In genomic region chr13:44273991-44274810, GRCh38 we compare ENCODE assay signal across 8 cellular contexts.
DNase-seq lines count a peak whose midpoint lies in the region; ATAC-seq and TF ChIP-seq lines count a peak whose summit lies in the region.

No MANE protein-coding gene starts in this region.

- peak overlapping the region; percentile 74 for H3K4me3 ChIP-seq in DOHH2 (ENCODE audit: low read length)

- H3K4me2 ChIP-seq in DOHH2 (ENCODE audit: low read length): peak overlapping the region; percentile 96

- peak; percentile 85 for ATAC-seq in HG03571 (IDR thresholded peaks at IDR 0.05; ENCODE audit: unreplicated experiment)
- peak; percentile 68 for ATAC-seq in Right ventricle myocardium superior (ENCODE audit: poor library complexity)

- H3K9me3 Mint-ChIP-seq in activated T-cell treated with anti-CD3 and anti-CD28 coated beads, Interleukin-2, amount 50 U/mL, for 24 hours: peaks cover 5% of the 10 kb centered on the region
- no peaks in the 10 kb centered on the region for H3K9me3 Mint-ChIP-seq in progenitor cell of endocrine pancreas (ENCODE audit: low read depth)

- peaks cover 6% of the 10 kb centered on the region; the same call in 1 of the 2 replicates for H3K9me3 ChIP-seq in DOHH2 (ENCODE audit: control insufficient read depth, insufficient read depth, low read length)

- H3K27ac ChIP-seq in DOHH2 (ENCODE audit: low read depth, low read length): peak overlapping the region; percentile 100

- H3K36me3 ChIP-seq in DOHH2 (ENCODE audit: control insufficient read depth, low read length): peaks cover 9% of the 10 kb centered on the region

- H3K27me3 Mint-ChIP-seq in activated T-cell treated with anti-CD3 and anti-CD28 coated beads, Interleukin-2, amount 50 U/mL, for 24 hours: no peaks in the 10 kb centered on the region
- H3K27me3 Mint-ChIP-seq in progenitor cell of endocrine pancreas: peaks cover 24% of the 10 kb centered on the region

- H3K36me3 Mint-ChIP-seq in activated T-cell treated with anti-CD3 and anti-CD28 coated beads, Interleukin-2, amount 50 U/mL, for 24 hours (ENCODE audit: low read depth): peaks cover 9% of the 10 kb centered on the region
- H3K36me3 Mint-ChIP-seq in progenitor cell of endocrine pancreas (ENCODE audit: insufficient read depth): no peaks in the 10 kb centered on the region

- no peaks in the 10 kb centered on the region for H4K20me1 ChIP-seq in DOHH2 (ENCODE audit: control insufficient read depth, insufficient read depth, low read depth, low read length)

- peaks cover 84% of the 10 kb centered on the region for H3K4me1 ChIP-seq in DOHH2 (ENCODE audit: control insufficient read depth, low read length)

- H3K9me2 ChIP-seq in DOHH2 (replicated peaks; ENCODE audit: control insufficient read depth, low read length): no peaks in the 10 kb centered on the region

- peaks cover 57% of the 10 kb centered on the region for H3K4me1 Mint-ChIP-seq in activated T-cell treated with anti-CD3 and anti-CD28 coated beads, Interleukin-2, amount 50 U/mL, for 24 hours (ENCODE audit: low read depth)
- H3K4me1 Mint-ChIP-seq in progenitor cell of endocrine pancreas (ENCODE audit: low read depth): peaks cover 12% of the 10 kb centered on the region

- H3K27ac Mint-ChIP-seq in activated T-cell treated with anti-CD3 and anti-CD28 coated beads, Interleukin-2, amount 50 U/mL, for 24 hours: peak overlapping the region; percentile 90
- H3K27ac Mint-ChIP-seq in progenitor cell of endocrine pancreas: no peak overlapping the region

- H3F3A ChIP-seq in DOHH2 (ENCODE audit: control insufficient read depth, insufficient read depth): peaks cover 36% of the 10 kb centered on the region

- intact Hi-C loops in Right ventricle myocardium superior (cut with DNase I): no loop called here

- H3K79me2 ChIP-seq in DOHH2 (ENCODE audit: control insufficient read depth, low read length): no peaks in the 10 kb centered on the region

- H3K4me3 Mint-ChIP-seq in activated T-cell treated with anti-CD3 and anti-CD28 coated beads, Interleukin-2, amount 50 U/mL, for 24 hours: peak overlapping the region; percentile 54
- no peak overlapping the region for H3K4me3 Mint-ChIP-seq in progenitor cell of endocrine pancreas (ENCODE audit: low read depth)

- no peak for TF ChIP-seq CTCF in DOHH2 (IDR thresholded peaks at IDR 0.05; ENCODE audit: low read depth, low read length, poor library complexity, severe bottlenecking)
- no peak for TF ChIP-seq CTCF in GM20000 (IDR thresholded peaks at IDR 0.05; ENCODE audit: extremely low read depth, missing control alignments)
- no peak for TF ChIP-seq CTCF in progenitor cell of endocrine pancreas (IDR thresholded peaks at IDR 0.05; ENCODE audit: unreplicated experiment)

- H3K27me3 ChIP-seq in DOHH2 (ENCODE audit: control insufficient read depth, low read length): no peaks in the 10 kb centered on the region

- DNase-seq in GM20000 (ENCODE audit: low spot score) (peak; percentile 66), Right ventricle myocardium superior (no peak), NCI-H1417 (lab: John Stamatoyannopoulos, UW) (no peak), progenitor cell of endocrine pancreas (ENCODE audit: low spot score, unreplicated experiment) (no peak)
- DNase-seq in activated T-cell treated with anti-CD3 and anti-CD28 coated beads, Interleukin-2, amount 50 U/mL, for 24 hours: peak; percentile 49
- DNase-seq in stimulated activated CD4-positive, alpha-beta T cell treated with anti-CD3 and anti-CD28 coated beads, Interleukin-4, amount 100 ng/mL, for 24 hours: peak; percentile 29

Comparison
In these comparisons a context has a peak if more than half of its experiments do, and no peak if none do; other contexts are left out.
1. DNase-seq: peak in GM20000 (single experiment), activated T-cell treated with anti-CD3 and anti-CD28 coated beads, Interleukin-2, amount 50 U/mL, for 24 hours (single experiment) and stimulated activated CD4-positive, alpha-beta T cell treated with anti-CD3 and anti-CD28 coated beads, Interleukin-4, amount 100 ng/mL, for 24 hours (single experiment); none in Right ventricle myocardium superior (single experiment), NCI-H1417 (0 of 3) and progenitor cell of endocrine pancreas (single experiment).